In the genomic region with DNA sequence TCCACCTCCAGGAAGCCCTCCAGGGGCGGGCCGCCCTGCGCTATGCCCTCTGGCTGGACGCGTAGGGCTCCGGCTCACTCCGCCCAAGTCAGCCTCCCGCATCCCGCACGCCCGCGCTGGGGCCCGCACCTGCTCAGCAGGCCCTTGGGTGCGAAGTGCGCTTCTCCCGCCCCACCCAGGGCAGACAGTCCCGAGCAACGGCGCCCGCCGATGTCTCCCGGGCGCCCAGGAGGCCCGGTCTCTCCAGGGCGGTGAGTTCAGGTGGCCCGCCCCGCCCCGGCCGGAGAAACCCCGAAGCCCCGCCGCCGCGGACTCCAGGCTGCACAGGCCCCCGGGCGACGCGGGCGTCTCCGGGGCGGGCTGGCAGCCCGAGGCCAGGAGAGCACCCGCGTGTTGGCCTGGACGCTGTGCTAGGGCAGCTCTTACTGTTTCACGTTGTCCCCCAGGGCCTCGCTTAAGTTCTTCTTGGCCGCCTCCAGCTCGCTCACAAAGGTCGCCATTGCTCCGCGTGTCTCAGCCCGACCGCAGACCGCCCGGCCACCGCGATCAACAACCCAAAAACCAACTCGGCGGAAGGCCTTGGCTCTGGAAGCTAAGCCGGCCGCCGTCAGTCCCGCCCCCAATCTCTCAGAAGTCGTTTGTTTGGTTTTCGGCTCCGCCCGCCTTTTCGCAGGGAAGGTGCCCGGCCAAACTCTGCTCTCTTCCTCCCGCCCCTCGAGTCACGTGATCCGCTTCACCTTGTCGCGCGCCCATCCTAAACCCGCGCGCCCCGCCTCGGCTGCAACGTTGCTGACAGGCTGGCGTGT, we compare ENCODE assay signal across 8 cellular contexts. TPM values are rescaled to one million over a fixed set of nuclear protein-coding genes. Genes with fewer than 3 reads are reported as not detected.
DNase-seq lines count a peak whose midpoint lies in the region; ATAC-seq and TF ChIP-seq lines count a peak whose summit lies in the region.

A gene with protein sequence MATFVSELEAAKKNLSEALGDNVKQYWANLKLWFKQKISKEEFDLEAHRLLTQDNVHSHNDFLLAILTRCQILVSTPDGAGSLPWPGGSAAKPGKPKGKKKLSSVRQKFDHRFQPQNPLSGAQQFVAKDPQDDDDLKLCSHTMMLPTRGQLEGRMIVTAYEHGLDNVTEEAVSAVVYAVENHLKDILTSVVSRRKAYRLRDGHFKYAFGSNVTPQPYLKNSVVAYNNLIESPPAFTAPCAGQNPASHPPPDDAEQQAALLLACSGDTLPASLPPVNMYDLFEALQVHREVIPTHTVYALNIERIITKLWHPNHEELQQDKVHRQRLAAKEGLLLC (minus strand): TSS at position 531 of the 806 bp plus-strand sequence. CDS start 31 bp downstream, at position 500.

- peak within 1 kb of the TSS; percentile 90 to 99 for H3K27ac Mint-ChIP-seq in activated naive CD4-positive, alpha-beta T cell treated with anti-CD3 and anti-CD28 coated beads, Interleukin-2, amount 50 U/mL, for 72 hours

- H3K36me3 Mint-ChIP-seq in activated naive CD4-positive, alpha-beta T cell treated with anti-CD3 and anti-CD28 coated beads, Interleukin-2, amount 50 U/mL, for 72 hours: peaks cover 9 to 19% of the 10 kb centered on the region in 2 donors

- peak within 1 kb of the TSS; percentile 85 to 92 for H3K4me3 ChIP-seq in testis

- TF ChIP-seq CTCF in GM10248 (IDR thresholded peaks at IDR 0.05; ENCODE audit: control extremely low read depth, extremely low read depth, low read depth, missing control alignments) (peak; percentile 13), testis (IDR thresholded peaks at IDR 0.05) (peak in 1 of 3 experiments; percentile 12)

- H3K27me3 ChIP-seq in testis: no peaks in the 10 kb centered on the region

- H3K9me3 Mint-ChIP-seq in activated naive CD4-positive, alpha-beta T cell treated with anti-CD3 and anti-CD28 coated beads, Interleukin-2, amount 50 U/mL, for 72 hours: no peaks in the 10 kb centered on the region

- H3K9me3 ChIP-seq in testis: no peaks in the 10 kb centered on the region

- peak; percentile 94 for ATAC-seq in HG02610 (IDR thresholded peaks at IDR 0.05; ENCODE audit: unreplicated experiment)
- peak; percentile 88 to 91 for ATAC-seq in activated naive CD4-positive, alpha-beta T cell treated with anti-CD3 and anti-CD28 coated beads, Interleukin-2, amount 50 U/mL, for 72 hours

- CTCF ChIA-PET in GM10248 (lab: Yijun Ruan, JAX): interaction anchor here (0.7 to 2.9 kb wide), 14 partner anchors 11 to 659 kb away, joined by 3 to 11 read pairs (median 4); partner anchors contain the start of genes POGK and POU2F1

- peaks cover 8% of the 10 kb centered on the region for H3K4me1 ChIP-seq in testis

- peak within 1 kb of the TSS; percentile 80 to 94 for H3K27ac ChIP-seq in testis

- no peaks in the 10 kb centered on the region for H3K36me3 ChIP-seq in testis (ENCODE audit: low read depth, missing control alignments)

- POLR2A ChIA-PET in GM10248 (lab: Yijun Ruan, JAX): interaction anchor here (0.9 kb wide), 1 partner anchor 30 kb away, joined by 3 read pairs; no protein-coding TSS in a partner anchor

- intact Hi-C loops in testis (cut with DNase I; ENCODE audit: low total_unique reads): no loop called here

- 0% methylated on average over 68 to 73 of the region's 84 CpGs for WGBS in testis, 2 donors

- no peak for TF ChIP-seq POLR2A in testis (IDR thresholded peaks at IDR 0.05)

- peak; percentile 96 for DNase-seq in GM10248 (ENCODE audit: extremely low spot score)
- DNase-seq in NCI-H1092 treated with DMSO at 0.1 percent for 48 hours (lab: John Stamatoyannopoulos, UW): peak; percentile 100
- DNase-seq in SKM-1 (lab: John Stamatoyannopoulos, UW; ENCODE audit: unreplicated experiment): peak; percentile 100
- peak; percentile 95 to 98 for DNase-seq in activated naive CD4-positive, alpha-beta T cell treated with anti-CD3 and anti-CD28 coated beads, Interleukin-2, amount 50 U/mL, for 72 hours (ENCODE audit: low spot score in 2 of 2)
- DNase-seq in glomerular endothelial cell (ENCODE audit: extremely low read depth, low read depth, low spot score): peak; percentile 83
- DNase-seq in occipital lobe (lab: John Stamatoyannopoulos, UW): peak; percentile 97
- DNase-seq in testis: peak; percentile 100

RNA-seq across cellular contexts. Expression of the gene that starts here (rescaled TPM):
- total RNA-seq in activated naive CD4-positive, alpha-beta T cell treated with anti-CD3 and anti-CD28 coated beads, Interleukin-2, amount 50 U/mL, for 72 hours: 10 to 100 TPM; 13.6 to 23.6 TPM
- total RNA-seq in glomerular endothelial cell (7.3 and 8.6 TPM in 2 replicates), occipital lobe (51.3 TPM), testis (10 to 100 TPM; 22.0 to 25.8 TPM)
- polyA plus RNA-seq in testis (ENCODE audit: insufficient read depth, low read depth, low replicate concordance): 19.2 TPM

Comparison
In these comparisons a context has a peak if more than half of its experiments do, and no peak if none do; other contexts are left out.
1. Peak in every context shown above with its lines: DNase-seq, ATAC-seq, H3K4me3 ChIP-seq and H3K27ac ChIP-seq.